Comparison of ENCODE assay signal across 1 cellular context in the genomic region with DNA sequence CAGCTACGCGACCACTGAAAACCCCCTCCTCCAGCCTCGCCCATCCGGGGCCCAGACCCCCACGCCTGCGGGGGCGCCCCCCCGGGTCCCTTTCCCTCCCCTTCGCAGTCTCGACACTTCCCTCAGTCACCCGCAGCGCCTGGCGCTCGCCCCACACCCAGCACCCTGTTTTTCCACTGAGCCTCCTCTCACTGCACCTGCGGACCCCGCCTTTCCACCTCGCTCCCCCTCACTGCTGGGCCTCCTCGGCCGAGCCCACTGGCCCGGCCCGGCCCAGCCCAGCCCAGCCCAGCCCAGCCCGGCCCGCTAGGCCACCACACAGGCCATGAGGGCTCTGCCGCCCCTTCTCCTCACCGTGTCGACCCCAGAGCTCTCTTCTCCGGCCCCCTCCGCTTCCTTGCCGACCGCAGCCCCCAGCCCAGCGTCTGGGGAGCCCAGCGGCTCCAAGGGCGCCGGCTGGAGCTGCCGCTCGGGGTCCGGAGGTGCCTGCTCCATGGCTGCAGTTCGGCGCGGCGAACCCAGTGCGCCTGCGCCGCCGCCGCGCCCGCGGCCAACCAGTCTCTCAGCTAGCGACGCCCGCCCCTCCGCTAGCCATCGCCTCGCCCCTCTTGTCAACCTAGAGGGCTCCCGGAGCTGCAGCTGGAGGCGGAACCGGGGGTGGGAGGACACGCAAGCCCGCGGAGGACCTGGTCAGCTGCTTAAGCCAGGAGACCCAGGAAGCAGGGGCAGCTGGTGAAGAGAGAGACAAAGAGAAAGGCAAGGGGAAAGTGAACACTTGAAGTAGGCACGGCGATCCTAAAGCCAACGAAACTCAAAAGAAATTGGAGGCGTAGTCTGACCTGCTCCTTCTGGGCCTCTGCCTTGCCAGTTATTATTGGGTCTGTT.
TF ChIP-seq lines count a peak whose summit lies in the region.

SNX4 (minus strand) TSS at position 525 of the 885 bp plus-strand sequence; CDS start at position 495, 30 bp downstream.

TF ChIP-seq in HepG2, 621 proteins besides CTCF, POLR2A, EP300 and RAD21 (continued from another document and continues in another):
- TF ChIP-seq ZNF569 (CRISPR knock-in tag; IDR thresholded peaks at IDR 0.05; ENCODE audit: borderline replicate concordance) (0 out of 2 replicates have a peak, but pooled peaks have one; percentile 36), KDM3A (CRISPR knock-in tag; IDR thresholded peaks at IDR 0.05; ENCODE audit: low read depth) (no peak), RFX1 (IDR thresholded peaks at IDR 0.05) (no peak), PHF21A (CRISPR knock-in tag; IDR thresholded peaks at IDR 0.05) (peak; percentile 63), ATM (IDR thresholded peaks at IDR 0.05; ENCODE audit: borderline replicate concordance) (no peak), SNRNP70 (IDR thresholded peaks at IDR 0.05; ENCODE audit: low read depth, low read length) (no peak), NR0B2 (CRISPR knock-in tag; IDR thresholded peaks at IDR 0.05) (no peak), GTF2F1 (IDR thresholded peaks at IDR 0.05; ENCODE audit: low read length) (no peak), ZNF776 (CRISPR knock-in tag; IDR thresholded peaks at IDR 0.05) (no peak; the same call in 1 of the 2 replicates), JUND (CRISPR knock-in tag; IDR thresholded peaks at IDR 0.05) (no peak), KLF13 (CRISPR knock-in tag; IDR thresholded peaks at IDR 0.05) (no peak), ZBTB26 (CRISPR knock-in tag; IDR thresholded peaks at IDR 0.05; ENCODE audit: borderline replicate concordance) (no peak), E2F5 (CRISPR knock-in tag; conservative IDR thresholded peaks at IDR 0.05) (no peak), ZBTB14 (CRISPR knock-in tag; IDR thresholded peaks at IDR 0.05) (no peak), ZNF337 (CRISPR knock-in tag; IDR thresholded peaks at IDR 0.05; ENCODE audit: borderline replicate concordance, low read depth) (no peak), CCAR2 (optimal IDR thresholded peaks at IDR 0.05; ENCODE audit: low read depth, low read length) (no peak), JDP2 (CRISPR knock-in tag; IDR thresholded peaks at IDR 0.05; ENCODE audit: borderline replicate concordance) (no peak; the same call in 1 of the 2 replicates), ZNF879 (CRISPR knock-in tag; IDR thresholded peaks at IDR 0.05) (no peak)
- TF ChIP-seq, protein P1, sequence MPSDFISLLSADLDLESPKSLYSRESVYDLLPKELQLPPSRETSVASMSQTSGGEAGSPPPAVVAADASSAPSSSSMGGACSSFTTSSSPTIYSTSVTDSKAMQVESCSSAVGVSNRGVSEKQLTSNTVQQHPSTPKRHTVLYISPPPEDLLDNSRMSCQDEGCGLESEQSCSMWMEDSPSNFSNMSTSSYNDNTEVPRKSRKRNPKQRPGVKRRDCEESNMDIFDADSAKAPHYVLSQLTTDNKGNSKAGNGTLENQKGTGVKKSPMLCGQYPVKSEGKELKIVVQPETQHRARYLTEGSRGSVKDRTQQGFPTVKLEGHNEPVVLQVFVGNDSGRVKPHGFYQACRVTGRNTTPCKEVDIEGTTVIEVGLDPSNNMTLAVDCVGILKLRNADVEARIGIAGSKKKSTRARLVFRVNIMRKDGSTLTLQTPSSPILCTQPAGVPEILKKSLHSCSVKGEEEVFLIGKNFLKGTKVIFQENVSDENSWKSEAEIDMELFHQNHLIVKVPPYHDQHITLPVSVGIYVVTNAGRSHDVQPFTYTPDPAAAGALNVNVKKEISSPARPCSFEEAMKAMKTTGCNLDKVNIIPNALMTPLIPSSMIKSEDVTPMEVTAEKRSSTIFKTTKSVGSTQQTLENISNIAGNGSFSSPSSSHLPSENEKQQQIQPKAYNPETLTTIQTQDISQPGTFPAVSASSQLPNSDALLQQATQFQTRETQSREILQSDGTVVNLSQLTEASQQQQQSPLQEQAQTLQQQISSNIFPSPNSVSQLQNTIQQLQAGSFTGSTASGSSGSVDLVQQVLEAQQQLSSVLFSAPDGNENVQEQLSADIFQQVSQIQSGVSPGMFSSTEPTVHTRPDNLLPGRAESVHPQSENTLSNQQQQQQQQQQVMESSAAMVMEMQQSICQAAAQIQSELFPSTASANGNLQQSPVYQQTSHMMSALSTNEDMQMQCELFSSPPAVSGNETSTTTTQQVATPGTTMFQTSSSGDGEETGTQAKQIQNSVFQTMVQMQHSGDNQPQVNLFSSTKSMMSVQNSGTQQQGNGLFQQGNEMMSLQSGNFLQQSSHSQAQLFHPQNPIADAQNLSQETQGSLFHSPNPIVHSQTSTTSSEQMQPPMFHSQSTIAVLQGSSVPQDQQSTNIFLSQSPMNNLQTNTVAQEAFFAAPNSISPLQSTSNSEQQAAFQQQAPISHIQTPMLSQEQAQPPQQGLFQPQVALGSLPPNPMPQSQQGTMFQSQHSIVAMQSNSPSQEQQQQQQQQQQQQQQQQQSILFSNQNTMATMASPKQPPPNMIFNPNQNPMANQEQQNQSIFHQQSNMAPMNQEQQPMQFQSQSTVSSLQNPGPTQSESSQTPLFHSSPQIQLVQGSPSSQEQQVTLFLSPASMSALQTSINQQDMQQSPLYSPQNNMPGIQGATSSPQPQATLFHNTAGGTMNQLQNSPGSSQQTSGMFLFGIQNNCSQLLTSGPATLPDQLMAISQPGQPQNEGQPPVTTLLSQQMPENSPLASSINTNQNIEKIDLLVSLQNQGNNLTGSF (CRISPR knock-in tag; IDR thresholded peaks at IDR 0.05) = no peak
- TF ChIP-seq, protein P2, sequence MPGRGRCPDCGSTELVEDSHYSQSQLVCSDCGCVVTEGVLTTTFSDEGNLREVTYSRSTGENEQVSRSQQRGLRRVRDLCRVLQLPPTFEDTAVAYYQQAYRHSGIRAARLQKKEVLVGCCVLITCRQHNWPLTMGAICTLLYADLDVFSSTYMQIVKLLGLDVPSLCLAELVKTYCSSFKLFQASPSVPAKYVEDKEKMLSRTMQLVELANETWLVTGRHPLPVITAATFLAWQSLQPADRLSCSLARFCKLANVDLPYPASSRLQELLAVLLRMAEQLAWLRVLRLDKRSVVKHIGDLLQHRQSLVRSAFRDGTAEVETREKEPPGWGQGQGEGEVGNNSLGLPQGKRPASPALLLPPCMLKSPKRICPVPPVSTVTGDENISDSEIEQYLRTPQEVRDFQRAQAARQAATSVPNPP (CRISPR knock-in tag; IDR thresholded peaks at IDR 0.05) = no peak
- TF ChIP-seq, protein P3, sequence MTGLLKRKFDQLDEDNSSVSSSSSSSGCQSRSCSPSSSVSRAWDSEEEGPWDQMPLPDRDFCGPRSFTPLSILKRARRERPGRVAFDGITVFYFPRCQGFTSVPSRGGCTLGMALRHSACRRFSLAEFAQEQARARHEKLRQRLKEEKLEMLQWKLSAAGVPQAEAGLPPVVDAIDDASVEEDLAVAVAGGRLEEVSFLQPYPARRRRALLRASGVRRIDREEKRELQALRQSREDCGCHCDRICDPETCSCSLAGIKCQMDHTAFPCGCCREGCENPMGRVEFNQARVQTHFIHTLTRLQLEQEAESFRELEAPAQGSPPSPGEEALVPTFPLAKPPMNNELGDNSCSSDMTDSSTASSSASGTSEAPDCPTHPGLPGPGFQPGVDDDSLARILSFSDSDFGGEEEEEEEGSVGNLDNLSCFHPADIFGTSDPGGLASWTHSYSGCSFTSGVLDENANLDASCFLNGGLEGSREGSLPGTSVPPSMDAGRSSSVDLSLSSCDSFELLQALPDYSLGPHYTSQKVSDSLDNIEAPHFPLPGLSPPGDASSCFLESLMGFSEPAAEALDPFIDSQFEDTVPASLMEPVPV (CRISPR knock-in tag; IDR thresholded peaks at IDR 0.05) = no peak
- TF ChIP-seq, protein P4, sequence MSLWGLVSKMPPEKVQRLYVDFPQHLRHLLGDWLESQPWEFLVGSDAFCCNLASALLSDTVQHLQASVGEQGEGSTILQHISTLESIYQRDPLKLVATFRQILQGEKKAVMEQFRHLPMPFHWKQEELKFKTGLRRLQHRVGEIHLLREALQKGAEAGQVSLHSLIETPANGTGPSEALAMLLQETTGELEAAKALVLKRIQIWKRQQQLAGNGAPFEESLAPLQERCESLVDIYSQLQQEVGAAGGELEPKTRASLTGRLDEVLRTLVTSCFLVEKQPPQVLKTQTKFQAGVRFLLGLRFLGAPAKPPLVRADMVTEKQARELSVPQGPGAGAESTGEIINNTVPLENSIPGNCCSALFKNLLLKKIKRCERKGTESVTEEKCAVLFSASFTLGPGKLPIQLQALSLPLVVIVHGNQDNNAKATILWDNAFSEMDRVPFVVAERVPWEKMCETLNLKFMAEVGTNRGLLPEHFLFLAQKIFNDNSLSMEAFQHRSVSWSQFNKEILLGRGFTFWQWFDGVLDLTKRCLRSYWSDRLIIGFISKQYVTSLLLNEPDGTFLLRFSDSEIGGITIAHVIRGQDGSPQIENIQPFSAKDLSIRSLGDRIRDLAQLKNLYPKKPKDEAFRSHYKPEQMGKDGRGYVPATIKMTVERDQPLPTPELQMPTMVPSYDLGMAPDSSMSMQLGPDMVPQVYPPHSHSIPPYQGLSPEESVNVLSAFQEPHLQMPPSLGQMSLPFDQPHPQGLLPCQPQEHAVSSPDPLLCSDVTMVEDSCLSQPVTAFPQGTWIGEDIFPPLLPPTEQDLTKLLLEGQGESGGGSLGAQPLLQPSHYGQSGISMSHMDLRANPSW (CRISPR knock-in tag; IDR thresholded peaks at IDR 0.05; ENCODE audit: borderline replicate concordance) = no peak
- TF ChIP-seq, protein P5, sequence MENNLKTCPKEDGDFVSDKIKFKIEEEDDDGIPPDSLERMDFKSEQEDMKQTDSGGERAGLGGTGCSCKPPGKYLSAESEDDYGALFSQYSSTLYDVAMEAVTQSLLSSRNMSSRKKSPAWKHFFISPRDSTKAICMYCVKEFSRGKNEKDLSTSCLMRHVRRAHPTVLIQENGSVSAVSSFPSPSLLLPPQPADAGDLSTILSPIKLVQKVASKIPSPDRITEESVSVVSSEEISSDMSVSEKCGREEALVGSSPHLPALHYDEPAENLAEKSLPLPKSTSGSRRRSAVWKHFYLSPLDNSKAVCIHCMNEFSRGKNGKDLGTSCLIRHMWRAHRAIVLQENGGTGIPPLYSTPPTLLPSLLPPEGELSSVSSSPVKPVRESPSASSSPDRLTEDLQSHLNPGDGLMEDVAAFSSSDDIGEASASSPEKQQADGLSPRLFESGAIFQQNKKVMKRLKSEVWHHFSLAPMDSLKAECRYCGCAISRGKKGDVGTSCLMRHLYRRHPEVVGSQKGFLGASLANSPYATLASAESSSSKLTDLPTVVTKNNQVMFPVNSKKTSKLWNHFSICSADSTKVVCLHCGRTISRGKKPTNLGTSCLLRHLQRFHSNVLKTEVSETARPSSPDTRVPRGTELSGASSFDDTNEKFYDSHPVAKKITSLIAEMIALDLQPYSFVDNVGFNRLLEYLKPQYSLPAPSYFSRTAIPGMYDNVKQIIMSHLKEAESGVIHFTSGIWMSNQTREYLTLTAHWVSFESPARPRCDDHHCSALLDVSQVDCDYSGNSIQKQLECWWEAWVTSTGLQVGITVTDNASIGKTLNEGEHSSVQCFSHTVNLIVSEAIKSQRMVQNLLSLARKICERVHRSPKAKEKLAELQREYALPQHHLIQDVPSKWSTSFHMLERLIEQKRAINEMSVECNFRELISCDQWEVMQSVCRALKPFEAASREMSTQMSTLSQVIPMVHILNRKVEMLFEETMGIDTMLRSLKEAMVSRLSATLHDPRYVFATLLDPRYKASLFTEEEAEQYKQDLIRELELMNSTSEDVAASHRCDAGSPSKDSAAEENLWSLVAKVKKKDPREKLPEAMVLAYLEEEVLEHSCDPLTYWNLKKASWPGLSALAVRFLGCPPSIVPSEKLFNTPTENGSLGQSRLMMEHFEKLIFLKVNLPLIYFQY (CRISPR knock-in tag; IDR thresholded peaks at IDR 0.05; ENCODE audit: borderline replicate concordance) = peak; percentile 95
